ENCODE assay signal across 11 cellular contexts in genomic region chr9:91211919-91212318, GRCh38.
A peak's percentile ranks its signal among the peaks of the same experiment; 100 is the strongest.
DNase-seq lines count a peak whose midpoint lies in the region; FAIRE-seq and TF ChIP-seq lines count a peak whose summit lies in the region.
"Had no signal": no experiment of that assay in that cellular context is flagged by ENCODE, and none has a peak within 500 bp of the region (broad histone marks: within the 10 kb centered on the region; RNA-seq: fewer than 3 reads in every experiment).

No MANE protein-coding gene starts in this region.

- H3K27ac Mint-ChIP-seq in progenitor cell of endocrine pancreas: peak overlapping the region; percentile 47

- peak overlapping the region; percentile 30; the same call in 1 of the 2 replicates for H3K4me3 ChIP-seq in GM08714 (ENCODE audit: low read length)
- peak overlapping the region in 3 of 4 donors; percentile 15 to 26 (median 16) for H3K4me3 ChIP-seq in esophagus muscularis mucosa
- H3K4me3 ChIP-seq in A673 (ENCODE audit: low read depth, low read length, poor library complexity, severe bottlenecking): no peak overlapping the region
- H3K4me3 ChIP-seq: dorsolateral prefrontal cortex, right atrium auricular region had no signal

- H3K4me1 ChIP-seq in esophagus muscularis mucosa (peaks cover 16 to 33% (median 24%) of the 10 kb centered on the region in 4 donors), A673 (ENCODE audit: insufficient read depth, low read length, poor library complexity, severe bottlenecking) (no peaks in the 10 kb centered on the region)

- no peaks in the 10 kb centered on the region for H3K9me3 Mint-ChIP-seq in progenitor cell of endocrine pancreas (ENCODE audit: low read depth)

- no peak for TF ChIP-seq CTCF in esophagus muscularis mucosa (IDR thresholded peaks at IDR 0.05)
- no peak for TF ChIP-seq CTCF in progenitor cell of endocrine pancreas (IDR thresholded peaks at IDR 0.05; ENCODE audit: unreplicated experiment)
- TF ChIP-seq CTCF in A673 (conservative IDR thresholded peaks at IDR 0.05; ENCODE audit: low read depth, low read length): no peak

- H3K4me3 Mint-ChIP-seq in progenitor cell of endocrine pancreas (ENCODE audit: low read depth): no peak overlapping the region

- BruUV-seq in A673 (replicated peaks; lab: Mats Ljungman, UMichigan): no TSS peak

- peak; percentile 81 for FAIRE-seq in RCC 7860 (lab: Jason Lieb, UNC)

- DNase-seq in RCC 7860 (ENCODE audit: low spot score) (peak; percentile 66), esophagus muscularis mucosa (ENCODE audit: extremely low spot score) (no peak), progenitor cell of endocrine pancreas (ENCODE audit: low spot score, unreplicated experiment) (no peak), NCI-H524 treated with DMSO at 0.1 percent for 48 hours (lab: John Stamatoyannopoulos, UW) (no peak), A673 (ENCODE audit: low spot score) (no peak), NCI-H748 (lab: John Stamatoyannopoulos, UW; ENCODE audit: unreplicated experiment) (no peak), AML-193 (lab: John Stamatoyannopoulos, UW) (no peak)
- DNase-seq: dorsolateral prefrontal cortex, NCI-H187 had no signal

- no peaks in the 10 kb centered on the region for H3K27me3 ChIP-seq in esophagus muscularis mucosa
- H3K27me3 ChIP-seq in A673 (replicated peaks; ENCODE audit: insufficient read depth, low read depth, low read length, poor library complexity): no peaks in the 10 kb centered on the region
- H3K27me3 ChIP-seq: dorsolateral prefrontal cortex, right atrium auricular region had no signal

- POLR2A ChIA-PET in A673 (lab: Charles Lee; ENCODE audit: low non-redundant PET): no interaction called here

- H3K36me3 ChIP-seq in esophagus muscularis mucosa (peaks cover 0 to 19% (median 6%) of the 10 kb centered on the region in 4 donors), A673 (ENCODE audit: insufficient read depth, low read length, poor library complexity, severe bottlenecking) (no peaks in the 10 kb centered on the region)

- H3K27me3 Mint-ChIP-seq in progenitor cell of endocrine pancreas: no peaks in the 10 kb centered on the region

- intact Hi-C loops in esophagus muscularis mucosa (cut with DNase I): no loop called here
- intact Hi-C loops in A673 (cut with micrococcal nuclease; ENCODE audit: unreplicated experiment): no loop called here

- peaks cover 16% of the 10 kb centered on the region for H3K4me1 Mint-ChIP-seq in progenitor cell of endocrine pancreas (ENCODE audit: low read depth)

- CTCF ChIA-PET in A673 (lab: Charles Lee): no interaction called here

- no peak for TF ChIP-seq EP300 in esophagus muscularis mucosa (IDR thresholded peaks at IDR 0.05)

- H3K27ac ChIP-seq in esophagus muscularis mucosa (replicated peaks in 1 of 4): peak overlapping the region; percentile 52 to 62 (median 54)
- H3K27ac ChIP-seq in A673 (ENCODE audit: low read depth, low read length, poor library complexity, severe bottlenecking): no peak overlapping the region
- H3K27ac ChIP-seq: dorsolateral prefrontal cortex, right atrium auricular region had no signal

- 57% methylated on average over 5 of the region's 5 CpGs for WGBS in esophagus muscularis mucosa

- H3K9me3 ChIP-seq in esophagus muscularis mucosa: no peaks in the 10 kb centered on the region
- H3K9me3 ChIP-seq in A673 (ENCODE audit: low read depth, low read length, poor library complexity, severe bottlenecking): no peaks in the 10 kb centered on the region
- H3K9me3 ChIP-seq: right atrium auricular region had no signal

- peaks cover 5% of the 10 kb centered on the region for H3K36me3 Mint-ChIP-seq in progenitor cell of endocrine pancreas (ENCODE audit: insufficient read depth)

- no peak for TF ChIP-seq POLR2A in esophagus muscularis mucosa (IDR thresholded peaks at IDR 0.05; ENCODE audit: low read depth)
